19 cellular contexts compared by ENCODE assay signal in the genomic region with DNA sequence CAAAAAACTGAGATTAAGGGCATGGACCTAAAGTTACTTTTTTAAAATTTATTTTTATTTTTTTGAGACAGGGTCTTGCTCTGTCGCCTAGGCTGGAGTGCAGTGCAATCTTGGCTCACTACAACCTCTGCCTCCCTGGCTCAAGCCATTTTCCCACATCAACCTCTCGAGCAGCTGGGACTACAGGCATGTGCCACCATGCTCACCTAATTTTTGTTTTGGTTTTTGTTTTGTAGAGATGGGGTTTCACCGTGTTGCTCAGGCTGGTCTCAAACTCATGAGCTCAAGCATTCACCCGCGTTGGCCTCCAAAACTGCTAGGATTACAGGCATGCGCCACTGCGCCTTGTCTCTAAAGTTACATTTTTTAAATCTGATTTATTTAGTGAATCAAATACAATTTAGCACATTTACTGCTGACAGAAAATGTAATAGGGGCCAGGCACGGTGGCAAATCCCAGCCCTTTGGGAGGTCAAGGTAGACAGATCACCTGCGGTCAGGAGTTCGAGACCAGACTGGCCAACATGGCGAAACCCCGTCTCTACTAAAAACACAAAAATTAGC.
"Had no signal": no experiment of that assay in that cellular context is flagged by ENCODE, and none has a peak within 500 bp of the region (broad histone marks: within the 10 kb centered on the region; RNA-seq: fewer than 3 reads in every experiment).

No MANE protein-coding gene starts in this region.

- H3K9me3 ChIP-seq: esophagus muscularis mucosa, gastrocnemius medialis, heart right ventricle, left lung, lower lobe of right lung, psoas muscle, right lobe of liver, tibial artery, upper lobe of right lung, vagina had no signal

- H3K36me3 Mint-ChIP-seq: memory B cell, naive B cell had no signal

- H3K27me3 Mint-ChIP-seq: dendritic cell treated with granulocyte-macrophage colony-stimulating factor and Interleukin-4, amounts not matched to agents 40 ng/mL and 50 ng/mL, for 4 days; effector memory CD8-positive, alpha-beta T cell; memory B cell; naive B cell had no signal

- ATAC-seq: effector memory CD8-positive, alpha-beta T cell; gastrocnemius medialis; psoas muscle had no signal

- DNase-seq: effector memory CD8-positive, alpha-beta T cell; gastrocnemius medialis; heart right ventricle; hypothalamus; left lung; lower lobe of right lung; naive B cell; psoas muscle; right lobe of liver; stimulated activated naive CD4-positive, alpha-beta T cell treated with Interleukin-2 at 50 U/mL for 16 hours; tibial artery; upper lobe of right lung had no signal

- H3K27me3 ChIP-seq: esophagus muscularis mucosa, gastrocnemius medialis, heart right ventricle, left lung, right lobe of liver, tibial artery, upper lobe of right lung, vagina had no signal

- H3K9me3 Mint-ChIP-seq: dendritic cell treated with granulocyte-macrophage colony-stimulating factor and Interleukin-4, amounts not matched to agents 40 ng/mL and 50 ng/mL, for 4 days; effector memory CD8-positive, alpha-beta T cell; memory B cell; naive B cell; nephron had no signal

- H3K27ac ChIP-seq: epithelial cell of prostate, gastrocnemius medialis, lower lobe of right lung, psoas muscle, right lobe of liver, upper lobe of right lung, vagina had no signal

- H3K4me1 ChIP-seq: gastrocnemius medialis, parathyroid adenoma, psoas muscle, vagina had no signal

- H3K4me3 ChIP-seq: esophagus muscularis mucosa, gastrocnemius medialis, heart right ventricle, left lung, lower lobe of right lung, psoas muscle, right lobe of liver, tibial artery, upper lobe of right lung, vagina had no signal

- H3K36me3 ChIP-seq: esophagus muscularis mucosa, gastrocnemius medialis, left lung, right lobe of liver, tibial artery, vagina had no signal

- H3K27ac Mint-ChIP-seq: dendritic cell treated with granulocyte-macrophage colony-stimulating factor and Interleukin-4, amounts not matched to agents 40 ng/mL and 50 ng/mL, for 4 days; effector memory CD8-positive, alpha-beta T cell; memory B cell; naive B cell had no signal

- H3K4me1 Mint-ChIP-seq: memory B cell, naive B cell had no signal

- H3K4me3 Mint-ChIP-seq: dendritic cell treated with granulocyte-macrophage colony-stimulating factor and Interleukin-4, amounts not matched to agents 40 ng/mL and 50 ng/mL, for 4 days; effector memory CD8-positive, alpha-beta T cell; memory B cell; naive B cell; nephron had no signal
